In genomic region chr1:156785458-156785857, GRCh38 we compare ENCODE assay signal across 21 cellular contexts. TPM values are rescaled to one million over a fixed set of nuclear protein-coding genes. Genes with fewer than 3 reads are reported as not detected.
DNase-seq lines count a peak whose midpoint lies in the region; ATAC-seq, FAIRE-seq and TF ChIP-seq lines count a peak whose summit lies in the region.
"Had no signal": no experiment of that assay in that cellular context is flagged by ENCODE, and none has a peak within 500 bp of the region (broad histone marks: within the 10 kb centered on the region; RNA-seq: fewer than 3 reads in every experiment).

No MANE protein-coding gene starts in this region.

- no peak for TF ChIP-seq EP300 in HepG2 (IDR thresholded peaks at IDR 0.05; ENCODE audit: low read depth in 2 of 2, low read length in 2 of 2)
- TF ChIP-seq EP300 in HepG2 (CRISPR knock-in tag; IDR thresholded peaks at IDR 0.05; ENCODE audit: borderline replicate concordance), result no peak

- DNase-seq in right lobe of liver, result no peak
- no peak for DNase-seq in HepG2 (ENCODE audit: low spot score)
- DNase-seq in T-helper 17 cell, result no peak
- DNase-seq in nephron progenitor cell, result no peak
- DNase-seq in stimulated activated naive CD8-positive, alpha-beta T cell treated with anti-CD3 and anti-CD28 coated beads, Interleukin-15, amount 100 ng/mL, for 72 hours, result no peak
- DNase-seq in esophagus squamous epithelium (lab: John Stamatoyannopoulos, UW), result no peak
- DNase-seq: ACHN; AML-193; C1 segment of cervical spinal cord; CD4-positive, CD25-positive, alpha-beta regulatory T cell; CD8-positive, alpha-beta memory T cell; COR-L47; DMS 273 treated with DMSO at 0.1 percent for 48 hours; DMS53; DND-41; EL; H9 had no signal

- no peak overlapping the region for H3K4me3 Mint-ChIP-seq in T-helper 17 cell
- no peak overlapping the region for H3K4me3 Mint-ChIP-seq in nephron progenitor cell
- H3K4me3 Mint-ChIP-seq in stimulated activated naive CD8-positive, alpha-beta T cell treated with anti-CD3 and anti-CD28 coated beads, Interleukin-15, amount 100 ng/mL, for 72 hours, result no peak overlapping the region
- H3K4me3 Mint-ChIP-seq: CD4-positive, CD25-positive, alpha-beta regulatory T cell; CD8-positive, alpha-beta memory T cell; H9 had no signal

- no peaks in the 10 kb centered on the region for H4K20me1 ChIP-seq in HepG2 (ENCODE audit: insufficient read depth, low read length)

- no peak overlapping the region for H3K4me2 ChIP-seq in HepG2 (ENCODE audit: low read depth, low read length)

- TF ChIP-seq CTCF in right lobe of liver (IDR thresholded peaks at IDR 0.05) (no peak), HepG2 (CRISPR knock-in tag; IDR thresholded peaks at IDR 0.05) (no peak), nephron progenitor cell (IDR thresholded peaks at IDR 0.05) (no peak), esophagus squamous epithelium (IDR thresholded peaks at IDR 0.05) (no peak)

- no peak overlapping the region for H3K4me3 ChIP-seq in right lobe of liver
- H3K4me3 ChIP-seq in HepG2 (replicated peaks in 1 of 3; ENCODE audit: insufficient read depth in 1 of 3, low read depth in 2 of 3, low read length in 3 of 3), result no peak overlapping the region
- no peak overlapping the region for H3K4me3 ChIP-seq in esophagus squamous epithelium
- H3K4me3 ChIP-seq: GM12878 had no signal

- intact Hi-C loops in right lobe of liver (cut with DNase I), result no loop called here
- intact Hi-C loops in HepG2 (cut with micrococcal nuclease; ENCODE audit: unreplicated experiment), result no loop called here
- intact Hi-C loops in esophagus squamous epithelium (cut with DNase I), result no loop called here

- no peaks in the 10 kb centered on the region for H3K9me3 Mint-ChIP-seq in nephron progenitor cell
- H3K9me3 Mint-ChIP-seq in stimulated activated naive CD8-positive, alpha-beta T cell treated with anti-CD3 and anti-CD28 coated beads, Interleukin-15, amount 100 ng/mL, for 72 hours, result no peaks in the 10 kb centered on the region
- H3K9me3 Mint-ChIP-seq: CD4-positive, CD25-positive, alpha-beta regulatory T cell; CD8-positive, alpha-beta memory T cell; H9 had no signal

- CTCF ChIA-PET in HepG2 (lab: Yijun Ruan, JAX; ENCODE audit: low intra/inter-chr PET ratio, low total read pairs), result no interaction called here

- ATAC-seq in right lobe of liver, result peak in 3 of 4 donors; percentile 35 to 38 (median 36)
- no peak for ATAC-seq in HepG2
- ATAC-seq in T-helper 17 cell, result no peak
- no peak for ATAC-seq in stimulated activated naive CD8-positive, alpha-beta T cell treated with anti-CD3 and anti-CD28 coated beads, Interleukin-15, amount 100 ng/mL, for 72 hours
- ATAC-seq in HG02981 (IDR thresholded peaks at IDR 0.05; ENCODE audit: unreplicated experiment), result no peak
- ATAC-seq: GM12878 had no signal

- H3K36me3 Mint-ChIP-seq in T-helper 17 cell (ENCODE audit: low read depth), result peaks cover 10% of the 10 kb centered on the region
- H3K36me3 Mint-ChIP-seq in nephron progenitor cell (ENCODE audit: low read depth), result peaks cover 67% of the 10 kb centered on the region

- no peaks in the 10 kb centered on the region for H3K9me3 ChIP-seq in right lobe of liver
- H3K9me3 ChIP-seq in HepG2 (ENCODE audit: low read length), result no peaks in the 10 kb centered on the region
- no peaks in the 10 kb centered on the region for H3K9me3 ChIP-seq in T-helper 17 cell (ENCODE audit: control insufficient read depth, low read length, poor library complexity, severe bottlenecking)
- H3K9me3 ChIP-seq in esophagus squamous epithelium, result no peaks in the 10 kb centered on the region

- TF ChIP-seq POLR2A in right lobe of liver (IDR thresholded peaks at IDR 0.05), result no peak
- TF ChIP-seq POLR2A in HepG2 (IDR thresholded peaks at IDR 0.05; ENCODE audit: insufficient read depth in 1 of 2, low read depth in 2 of 2, low read length in 2 of 2), result no peak
- no peak for TF ChIP-seq POLR2A in esophagus squamous epithelium (IDR thresholded peaks at IDR 0.05)

- no peak overlapping the region for H3K9ac ChIP-seq in HepG2 (ENCODE audit: insufficient read depth, low read depth, low read length)

- no peaks in the 10 kb centered on the region for H3K27me3 Mint-ChIP-seq in T-helper 17 cell
- no peaks in the 10 kb centered on the region for H3K27me3 Mint-ChIP-seq in nephron progenitor cell (ENCODE audit: low read depth, poor library complexity)
- no peaks in the 10 kb centered on the region for H3K27me3 Mint-ChIP-seq in stimulated activated naive CD8-positive, alpha-beta T cell treated with anti-CD3 and anti-CD28 coated beads, Interleukin-15, amount 100 ng/mL, for 72 hours
- H3K27me3 Mint-ChIP-seq: CD4-positive, CD25-positive, alpha-beta regulatory T cell; CD8-positive, alpha-beta memory T cell had no signal

- BruUV-seq in HepG2 (replicated peaks; lab: Mats Ljungman, UMichigan), result no TSS peak

- peaks cover 0 to 44% (median 18%) of the 10 kb centered on the region in 4 donors for H3K36me3 ChIP-seq in right lobe of liver
- H3K36me3 ChIP-seq in HepG2 (replicated peaks in 1 of 2; ENCODE audit: control insufficient read depth in 1 of 2, insufficient read depth in 2 of 2, low read length in 2 of 2), result peaks cover 20 to 76% of the 10 kb centered on the region in 2 experiments; a peak in 4 of 5 replicates
- peaks cover 0 to 99% (median 24%) of the 10 kb centered on the region in 3 donors for H3K36me3 ChIP-seq in esophagus squamous epithelium

- H3K27ac ChIP-seq in right lobe of liver, result no peak overlapping the region
- H3K27ac ChIP-seq in HepG2 (ENCODE audit: extremely low read length, insufficient read depth, low read length), result no peak overlapping the region
- no peak overlapping the region for H3K27ac ChIP-seq in esophagus squamous epithelium

- POLR2A ChIA-PET in HepG2 (lab: Yijun Ruan, JAX), result interaction anchor here (2.1 kb wide), 1 partner anchor 17 kb away, joined by 4 read pairs; the partner anchor contains the start of gene PRCC

- H3K27ac Mint-ChIP-seq in T-helper 17 cell (peak overlapping the region; percentile 43), nephron progenitor cell (peak overlapping the region; percentile 92)
- no peak overlapping the region for H3K27ac Mint-ChIP-seq in stimulated activated naive CD8-positive, alpha-beta T cell treated with anti-CD3 and anti-CD28 coated beads, Interleukin-15, amount 100 ng/mL, for 72 hours

- H3K27me3 ChIP-seq in right lobe of liver (no peaks in the 10 kb centered on the region), HepG2 (ENCODE audit: control insufficient read depth in 1 of 2, insufficient read depth in 2 of 2, low read length in 2 of 2) (no peaks in the 10 kb centered on the region), esophagus squamous epithelium (no peaks in the 10 kb centered on the region)

- TF ChIP-seq RAD21 in HepG2 (CRISPR knock-in tag; IDR thresholded peaks at IDR 0.05), result no peak

- H3K4me1 ChIP-seq in right lobe of liver, result peaks cover 0 to 10% (median 0%) of the 10 kb centered on the region in 4 donors
- no peaks in the 10 kb centered on the region for H3K4me1 ChIP-seq in HepG2 (ENCODE audit: insufficient read depth, low read length)
- H3K4me1 ChIP-seq in esophagus squamous epithelium, result peaks cover 0 to 13% (median 8%) of the 10 kb centered on the region in 3 donors

- H3K4me1 Mint-ChIP-seq in T-helper 17 cell (peaks cover 20% of the 10 kb centered on the region), nephron progenitor cell (peaks cover 5% of the 10 kb centered on the region)
- H3K4me1 Mint-ChIP-seq in stimulated activated naive CD8-positive, alpha-beta T cell treated with anti-CD3 and anti-CD28 coated beads, Interleukin-15, amount 100 ng/mL, for 72 hours, result peaks cover 24% of the 10 kb centered on the region
- H3K4me1 Mint-ChIP-seq: H9 had no signal

- no peak for FAIRE-seq in HepG2 (lab: Jason Lieb, UNC)
- FAIRE-seq: A204.1, GM12878, H1 had no signal

- peaks cover 19% of the 10 kb centered on the region for H3K79me2 ChIP-seq in HepG2 (ENCODE audit: insufficient read depth, low read length)

- in situ Hi-C loops in HepG2 (cut with HindIII; ENCODE audit: extremely low pct_ligation_motif_present, low pct_unique_long_range_greater_than_20kb), result no loop called here

- 39% methylated on average over 5 of the region's 6 CpGs for WGBS in right lobe of liver (ENCODE audit: insufficient coverage, low coverage, low lambda C conversion rate, missing lambda C conversion rate)
- 98% methylated on average over 6 of the region's 6 CpGs for WGBS in HepG2 (ENCODE audit: low lambda C conversion rate)
- 87 to 88% methylated on average over 6 of the region's 6 CpGs for WGBS in esophagus squamous epithelium, 2 donors

- H2AFZ ChIP-seq in HepG2 (ENCODE audit: low read length), result no peak overlapping the region

RNA-seq across cellular contexts. Expression of gene PRCC, which starts 18.1 kb away (rescaled TPM):
- total RNA-seq in right lobe of liver (10 to 100 TPM; 17.4 to 23.4 (median 19.7) TPM), HepG2 (2016; rRNA removed; fragmentation: Illumina TruSeq; extraction: Trizol) (24.2 and 26.8 TPM in 2 replicates), T-helper 17 cell (10 to 100 TPM; 51.0 to 82.4 TPM), esophagus squamous epithelium (10 to 100 TPM; 35.6 to 42.6 (median 38.3) TPM)
- total RNA-seq in HepG2 (2016; cell fraction: cytosol; rRNA removed; fragmentation: Illumina TruSeq; extraction: Trizol; ENCODE audit: low read depth), result 6.3 and 7.3 TPM in 2 replicates
- 24.6 and 27.1 TPM in 2 replicates for total RNA-seq in HepG2 (2016; cell fraction: insoluble cytoplasmic fraction; rRNA removed; fragmentation: Illumina TruSeq; extraction: Trizol)
- 22.6 and 26.4 TPM in 2 replicates for total RNA-seq in HepG2 (2016; cell fraction: membrane; rRNA removed; fragmentation: Illumina TruSeq; extraction: Trizol)
- total RNA-seq in HepG2 (2016; cell fraction: nucleus; rRNA removed; fragmentation: Illumina TruSeq; extraction: Trizol), result 22.4 and 23.7 TPM in 2 replicates
- 40.5 and 46.3 TPM in 2 replicates for polyA plus RNA-seq in HepG2 (2011; rRNA removed)
- polyA plus RNA-seq in HepG2 (2011; cell fraction: cytosol; rRNA removed), result 40.1 and 44.6 TPM in 2 replicates
- 26.1 and 27.1 TPM in 2 replicates for polyA plus RNA-seq in HepG2 (2011; cell fraction: nucleus; rRNA removed)
- polyA plus RNA-seq in HepG2 (2012), result 30.8 and 33.7 TPM in 2 replicates
- 8.0 and 9.1 TPM in 2 replicates for polyA plus RNA-seq in HepG2 (2016; cell fraction: cytosol; fragmentation: Illumina TruSeq; extraction: Trizol; ENCODE audit: low read depth)
- polyA plus RNA-seq in HepG2 (2016; cell fraction: insoluble cytoplasmic fraction; fragmentation: Illumina TruSeq; extraction: Trizol; ENCODE audit: low read depth), result 48.3 and 56.0 TPM in 2 replicates
- polyA plus RNA-seq in HepG2 (2016; cell fraction: membrane; fragmentation: Illumina TruSeq; extraction: Trizol; ENCODE audit: low read depth), result 22.7 and 25.6 TPM in 2 replicates
- 56.0 and 57.2 TPM in 2 replicates for polyA plus RNA-seq in HepG2 (2016; cell fraction: nucleus; fragmentation: Illumina TruSeq; extraction: Trizol; ENCODE audit: insufficient read depth, low read depth)
- 57.9 and 206 TPM in 2 replicates for polyA minus RNA-seq in HepG2 (2011; rRNA and poly(A)+ RNA removed; ENCODE audit: low replicate concordance)
- 24.3 and 33.6 TPM in 2 replicates for polyA minus RNA-seq in HepG2 (2011; cell fraction: cytosol; rRNA and poly(A)+ RNA removed)
- polyA minus RNA-seq in HepG2 (2011; cell fraction: nucleus; rRNA and poly(A)+ RNA removed), result 23.6 and 34.9 TPM in 2 replicates

RNA-seq across cellular contexts. Expression of gene SH2D2A, which starts 31.2 kb away (rescaled TPM):
- 1 to 10 TPM in 1 of 6 experiments, under 1 TPM in 5; 0.32 to 1.3 (median 0.67) TPM for total RNA-seq in right lobe of liver
- total RNA-seq in HepG2 (2016; rRNA removed; fragmentation: Illumina TruSeq; extraction: Trizol), result 0.59 and 0.73 TPM in 2 replicates
- 0.35 and 0.51 TPM in 2 replicates for total RNA-seq in HepG2 (2016; cell fraction: cytosol; rRNA removed; fragmentation: Illumina TruSeq; extraction: Trizol; ENCODE audit: low read depth)
- 0.34 and 1.2 TPM in 2 replicates for total RNA-seq in HepG2 (2016; cell fraction: insoluble cytoplasmic fraction; rRNA removed; fragmentation: Illumina TruSeq; extraction: Trizol)
- total RNA-seq in HepG2 (2016; cell fraction: membrane; rRNA removed; fragmentation: Illumina TruSeq; extraction: Trizol), result 0.52 and 1.0 TPM in 2 replicates
- total RNA-seq in HepG2 (2016; cell fraction: nucleus; rRNA removed; fragmentation: Illumina TruSeq; extraction: Trizol), result 0.75 and 0.85 TPM in 2 replicates
- polyA plus RNA-seq in HepG2 (2011; rRNA removed), result 0.56 and 0.57 TPM in 2 replicates
- 0.55 and 0.78 TPM in 2 replicates for polyA plus RNA-seq in HepG2 (2011; cell fraction: cytosol; rRNA removed)
- polyA plus RNA-seq in HepG2 (2011; cell fraction: nucleus; rRNA removed), result 0.16 and 0.47 TPM in 2 replicates
- 0.79 and 1.0 TPM in 2 replicates for polyA plus RNA-seq in HepG2 (2012)
- 0.62 and 0.67 TPM in 2 replicates for polyA plus RNA-seq in HepG2 (2016; cell fraction: cytosol; fragmentation: Illumina TruSeq; extraction: Trizol; ENCODE audit: low read depth)
- 1.3 and 1.8 TPM in 2 replicates for polyA plus RNA-seq in HepG2 (2016; cell fraction: insoluble cytoplasmic fraction; fragmentation: Illumina TruSeq; extraction: Trizol; ENCODE audit: low read depth)
- polyA plus RNA-seq in HepG2 (2016; cell fraction: membrane; fragmentation: Illumina TruSeq; extraction: Trizol; ENCODE audit: low read depth), result 0.71 and 1.1 TPM in 2 replicates
- 1.0 and 1.8 TPM in 2 replicates for polyA plus RNA-seq in HepG2 (2016; cell fraction: nucleus; fragmentation: Illumina TruSeq; extraction: Trizol; ENCODE audit: insufficient read depth, low read depth)
- 0.72 and 1.9 TPM in 2 replicates for polyA minus RNA-seq in HepG2 (2011; rRNA and poly(A)+ RNA removed; ENCODE audit: low replicate concordance)
- polyA minus RNA-seq in HepG2 (2011; cell fraction: cytosol; rRNA and poly(A)+ RNA removed), result 0.62 TPM in 1 of 2 replicates, not detected in the other
- polyA minus RNA-seq in HepG2 (2011; cell fraction: nucleus; rRNA and poly(A)+ RNA removed), result not detected in 2 replicates
- total RNA-seq in T-helper 17 cell, result 100 to 1,000 TPM; 129 to 137 TPM
- 1 to 10 TPM in 2 of 4 donors, under 1 TPM in 1, not detected in 1; 0.32 to 2.0 (median 1.7) TPM for total RNA-seq in esophagus squamous epithelium

RNA-seq across cellular contexts. Expression of gene HDGF, which starts 34.0 kb away (rescaled TPM):
- total RNA-seq in right lobe of liver (100 to 1,000 TPM; 131 to 192 (median 157) TPM), HepG2 (2016; rRNA removed; fragmentation: Illumina TruSeq; extraction: Trizol) (183 and 196 TPM in 2 replicates), T-helper 17 cell (100 to 1,000 TPM in 1 of 2 donors, 10 to 100 TPM in 1; 75.3 to 100 TPM), esophagus squamous epithelium (100 to 1,000 TPM; 180 to 278 (median 236) TPM)
- total RNA-seq in HepG2 (2016; cell fraction: cytosol; rRNA removed; fragmentation: Illumina TruSeq; extraction: Trizol; ENCODE audit: low read depth), result 98.2 and 98.3 TPM in 2 replicates
- 165 and 204 TPM in 2 replicates for total RNA-seq in HepG2 (2016; cell fraction: insoluble cytoplasmic fraction; rRNA removed; fragmentation: Illumina TruSeq; extraction: Trizol)
- 258 and 266 TPM in 2 replicates for total RNA-seq in HepG2 (2016; cell fraction: membrane; rRNA removed; fragmentation: Illumina TruSeq; extraction: Trizol)
- 89.8 and 111 TPM in 2 replicates for total RNA-seq in HepG2 (2016; cell fraction: nucleus; rRNA removed; fragmentation: Illumina TruSeq; extraction: Trizol)
- polyA plus RNA-seq in HepG2 (2011; rRNA removed), result 128 and 156 TPM in 2 replicates
- 115 and 119 TPM in 2 replicates for polyA plus RNA-seq in HepG2 (2011; cell fraction: cytosol; rRNA removed)
- 57.2 and 81.2 TPM in 2 replicates for polyA plus RNA-seq in HepG2 (2011; cell fraction: nucleus; rRNA removed)
- polyA plus RNA-seq in HepG2 (2012), result 124 and 162 TPM in 2 replicates
- 177 and 192 TPM in 2 replicates for polyA plus RNA-seq in HepG2 (2016; cell fraction: cytosol; fragmentation: Illumina TruSeq; extraction: Trizol; ENCODE audit: low read depth)
- polyA plus RNA-seq in HepG2 (2016; cell fraction: insoluble cytoplasmic fraction; fragmentation: Illumina TruSeq; extraction: Trizol; ENCODE audit: low read depth), result 263 and 292 TPM in 2 replicates
- 342 and 343 TPM in 2 replicates for polyA plus RNA-seq in HepG2 (2016; cell fraction: membrane; fragmentation: Illumina TruSeq; extraction: Trizol; ENCODE audit: low read depth)
- polyA plus RNA-seq in HepG2 (2016; cell fraction: nucleus; fragmentation: Illumina TruSeq; extraction: Trizol; ENCODE audit: insufficient read depth, low read depth), result 211 and 230 TPM in 2 replicates
- 134 and 389 TPM in 2 replicates for polyA minus RNA-seq in HepG2 (2011; rRNA and poly(A)+ RNA removed; ENCODE audit: low replicate concordance)
- polyA minus RNA-seq in HepG2 (2011; cell fraction: cytosol; rRNA and poly(A)+ RNA removed), result 64.6 and 71.8 TPM in 2 replicates
- 30.8 and 31.2 TPM in 2 replicates for polyA minus RNA-seq in HepG2 (2011; cell fraction: nucleus; rRNA and poly(A)+ RNA removed)

RNA-seq across cellular contexts. Expression of gene MRPL24, which starts 44.6 kb away (rescaled TPM):
- 10 to 100 TPM; 47.2 to 83.2 (median 61.4) TPM for total RNA-seq in right lobe of liver
- total RNA-seq in HepG2 (2016; rRNA removed; fragmentation: Illumina TruSeq; extraction: Trizol), result 42.9 and 45.7 TPM in 2 replicates
- total RNA-seq in HepG2 (2016; cell fraction: cytosol; rRNA removed; fragmentation: Illumina TruSeq; extraction: Trizol; ENCODE audit: low read depth), result 18.3 and 22.1 TPM in 2 replicates
- total RNA-seq in HepG2 (2016; cell fraction: insoluble cytoplasmic fraction; rRNA removed; fragmentation: Illumina TruSeq; extraction: Trizol), result 43.5 and 49.0 TPM in 2 replicates
- total RNA-seq in HepG2 (2016; cell fraction: membrane; rRNA removed; fragmentation: Illumina TruSeq; extraction: Trizol), result 21.2 and 21.3 TPM in 2 replicates
- total RNA-seq in HepG2 (2016; cell fraction: nucleus; rRNA removed; fragmentation: Illumina TruSeq; extraction: Trizol), result 13.5 and 22.5 TPM in 2 replicates
- polyA plus RNA-seq in HepG2 (2011; rRNA removed), result 37.7 and 38.1 TPM in 2 replicates
- polyA plus RNA-seq in HepG2 (2011; cell fraction: cytosol; rRNA removed), result 28.3 and 29.4 TPM in 2 replicates
- polyA plus RNA-seq in HepG2 (2011; cell fraction: nucleus; rRNA removed), result 15.0 and 17.2 TPM in 2 replicates
- polyA plus RNA-seq in HepG2 (2012), result 29.0 TPM in 2 replicates
- polyA plus RNA-seq in HepG2 (2016; cell fraction: cytosol; fragmentation: Illumina TruSeq; extraction: Trizol; ENCODE audit: low read depth), result 21.1 and 21.8 TPM in 2 replicates
- polyA plus RNA-seq in HepG2 (2016; cell fraction: insoluble cytoplasmic fraction; fragmentation: Illumina TruSeq; extraction: Trizol; ENCODE audit: low read depth), result 58.3 and 58.4 TPM in 2 replicates
- 18.3 and 20.0 TPM in 2 replicates for polyA plus RNA-seq in HepG2 (2016; cell fraction: membrane; fragmentation: Illumina TruSeq; extraction: Trizol; ENCODE audit: low read depth)
- 39.4 and 46.6 TPM in 2 replicates for polyA plus RNA-seq in HepG2 (2016; cell fraction: nucleus; fragmentation: Illumina TruSeq; extraction: Trizol; ENCODE audit: insufficient read depth, low read depth)
- polyA minus RNA-seq in HepG2 (2011; rRNA and poly(A)+ RNA removed; ENCODE audit: low replicate concordance), result 13.2 and 67.4 TPM in 2 replicates
- 8.8 and 9.7 TPM in 2 replicates for polyA minus RNA-seq in HepG2 (2011; cell fraction: cytosol; rRNA and poly(A)+ RNA removed)
- 5.7 and 8.6 TPM in 2 replicates for polyA minus RNA-seq in HepG2 (2011; cell fraction: nucleus; rRNA and poly(A)+ RNA removed)
- 10 to 100 TPM; 18.7 to 25.1 TPM for total RNA-seq in T-helper 17 cell
- 10 to 100 TPM; 39.5 to 45.8 (median 42.3) TPM for total RNA-seq in esophagus squamous epithelium

RNA-seq across cellular contexts. Expression of gene ISG20L2, which starts 56.9 kb away (rescaled TPM):
- total RNA-seq in right lobe of liver, result 10 to 100 TPM; 10.3 to 14.1 (median 12.2) TPM
- 17.8 and 19.8 TPM in 2 replicates for total RNA-seq in HepG2 (2016; rRNA removed; fragmentation: Illumina TruSeq; extraction: Trizol)
- 4.3 and 4.7 TPM in 2 replicates for total RNA-seq in HepG2 (2016; cell fraction: cytosol; rRNA removed; fragmentation: Illumina TruSeq; extraction: Trizol; ENCODE audit: low read depth)
- total RNA-seq in HepG2 (2016; cell fraction: insoluble cytoplasmic fraction; rRNA removed; fragmentation: Illumina TruSeq; extraction: Trizol), result 17.0 and 17.7 TPM in 2 replicates
- total RNA-seq in HepG2 (2016; cell fraction: membrane; rRNA removed; fragmentation: Illumina TruSeq; extraction: Trizol), result 13.2 and 14.0 TPM in 2 replicates
- 9.6 and 14.9 TPM in 2 replicates for total RNA-seq in HepG2 (2016; cell fraction: nucleus; rRNA removed; fragmentation: Illumina TruSeq; extraction: Trizol)
- 21.3 and 22.8 TPM in 2 replicates for polyA plus RNA-seq in HepG2 (2011; rRNA removed)
- polyA plus RNA-seq in HepG2 (2011; cell fraction: cytosol; rRNA removed), result 14.8 and 16.6 TPM in 2 replicates
- 7.5 and 8.0 TPM in 2 replicates for polyA plus RNA-seq in HepG2 (2011; cell fraction: nucleus; rRNA removed)
- 13.2 and 14.7 TPM in 2 replicates for polyA plus RNA-seq in HepG2 (2012)
- polyA plus RNA-seq in HepG2 (2016; cell fraction: cytosol; fragmentation: Illumina TruSeq; extraction: Trizol; ENCODE audit: low read depth), result 4.2 and 5.1 TPM in 2 replicates
- polyA plus RNA-seq in HepG2 (2016; cell fraction: insoluble cytoplasmic fraction; fragmentation: Illumina TruSeq; extraction: Trizol; ENCODE audit: low read depth), result 31.5 and 36.7 TPM in 2 replicates
- polyA plus RNA-seq in HepG2 (2016; cell fraction: membrane; fragmentation: Illumina TruSeq; extraction: Trizol; ENCODE audit: low read depth), result 12.8 and 15.4 TPM in 2 replicates
- polyA plus RNA-seq in HepG2 (2016; cell fraction: nucleus; fragmentation: Illumina TruSeq; extraction: Trizol; ENCODE audit: insufficient read depth, low read depth), result 21.4 and 24.7 TPM in 2 replicates
- polyA minus RNA-seq in HepG2 (2011; rRNA and poly(A)+ RNA removed; ENCODE audit: low replicate concordance), result 27.7 and 116 TPM in 2 replicates
- 9.0 and 13.8 TPM in 2 replicates for polyA minus RNA-seq in HepG2 (2011; cell fraction: cytosol; rRNA and poly(A)+ RNA removed)
- polyA minus RNA-seq in HepG2 (2011; cell fraction: nucleus; rRNA and poly(A)+ RNA removed), result 11.8 and 21.6 TPM in 2 replicates
- 10 to 100 TPM; 41.4 to 54.2 TPM for total RNA-seq in T-helper 17 cell
- total RNA-seq in esophagus squamous epithelium, result 10 to 100 TPM; 22.3 to 32.8 (median 28.4) TPM

Comparison
In these comparisons a context has a peak if more than half of its experiments do, and no peak if none do; other contexts are left out.
1. ATAC-seq: peak in right lobe of liver (3 of 4); none in HepG2 (single experiment), T-helper 17 cell (single experiment), stimulated activated naive CD8-positive, alpha-beta T cell treated with anti-CD3 and anti-CD28 coated beads, Interleukin-15, amount 100 ng/mL, for 72 hours (single experiment) and HG02981 (single experiment).
2. H3K27ac Mint-ChIP-seq: peak in T-helper 17 cell (single experiment) and nephron progenitor cell (single experiment); none in stimulated activated naive CD8-positive, alpha-beta T cell treated with anti-CD3 and anti-CD28 coated beads, Interleukin-15, amount 100 ng/mL, for 72 hours (0 of 2).
3. RNA of gene SH2D2A, which starts 31.2 kb away (total RNA-seq): 129 to 137 TPM in T-helper 17 cell; 0.32 to 2.0 TPM in esophagus squamous epithelium, 0.32 to 1.3 TPM in right lobe of liver and 0.34 to 1.2 TPM in HepG2; every median in the first group is over 10 times any median in the second.